ENCODE assay signal across 9 cellular contexts in genomic region chr18:46335551-46336059, GRCh38.
DNase-seq lines count a peak whose midpoint lies in the region; ATAC-seq and TF ChIP-seq lines count a peak whose summit lies in the region.
"Had no signal": no experiment of that assay in that cellular context is flagged by ENCODE, and none has a peak within 500 bp of the region (broad histone marks: within the 10 kb centered on the region; RNA-seq: fewer than 3 reads in every experiment).

No MANE protein-coding gene starts in this region.

- no peak overlapping the region for H3K23ac ChIP-seq in trophoblast cell (ENCODE audit: low read length)

- H3K9me2 ChIP-seq in PC-9 (ENCODE audit: insufficient read depth): no peaks in the 10 kb centered on the region

- peaks cover 34% of the 10 kb centered on the region for H3K4me1 ChIP-seq in PC-9 (replicated peaks; ENCODE audit: insufficient read depth)
- peaks cover 5 to 14% of the 10 kb centered on the region in 2 experiments for H3K4me1 ChIP-seq in trophoblast cell (ENCODE audit: control insufficient read depth in 1 of 2, insufficient read depth in 2 of 2, low read length in 2 of 2)

- H3K14ac ChIP-seq in trophoblast cell (ENCODE audit: low read length): no peak overlapping the region

- TF ChIP-seq CTCF in PC-9 (conservative IDR thresholded peaks at IDR 0.05) (no peak), epithelial cell of proximal tubule (conservative IDR thresholded peaks at IDR 0.05; ENCODE audit: low read depth, low read length) (no peak)

- H3F3A ChIP-seq in PC-9 (ENCODE audit: insufficient read depth, low read depth): peaks cover 18% of the 10 kb centered on the region

- H3K79me1 ChIP-seq in trophoblast cell (ENCODE audit: low read length): no peaks in the 10 kb centered on the region

- no peaks in the 10 kb centered on the region for H3K9me3 ChIP-seq in PC-9 (ENCODE audit: insufficient read depth, low read depth)
- peaks cover 5% of the 10 kb centered on the region for H3K9me3 ChIP-seq in trophoblast cell (ENCODE audit: insufficient read depth, low read depth, low read length)

- H3K4ac ChIP-seq in trophoblast cell (ENCODE audit: low read depth, low read length): no peak overlapping the region

- no peak overlapping the region for H3K9ac ChIP-seq in trophoblast cell (ENCODE audit: low read length)

- DNase-seq in DMS 273 (lab: John Stamatoyannopoulos, UW; ENCODE audit: unreplicated experiment): peak; percentile 69
- no peak for DNase-seq in DMS 273 treated with DMSO at 0.1 percent for 48 hours (lab: John Stamatoyannopoulos, UW)
- no peak for DNase-seq in PC-9
- DNase-seq in epithelial cell of proximal tubule (ENCODE audit: low read depth): no peak
- no peak for DNase-seq in trophoblast cell
- DNase-seq in NCI-H526 treated with DMSO at 0.1 percent for 48 hours (lab: John Stamatoyannopoulos, UW): no peak

- intact Hi-C loops in PC-9 (cut with micrococcal nuclease; ENCODE audit: unreplicated experiment): loop anchor here (1.0 to 2.0 kb wide), 2 partner anchors 39 to 41 kb away; no protein-coding TSS in a partner anchor

- CTCF ChIA-PET in PC-9 (lab: Charles Lee): interaction anchor here (0.6 kb wide), 1 partner anchor 37 kb away, joined by 6 read pairs; no protein-coding TSS in a partner anchor

- WGBS in trophoblast cell (ENCODE audit: extremely low coverage, insufficient coverage, insufficient read length): no CpG with 5 or more reads among the region's 13 CpGs

- H4K20me1 ChIP-seq in PC-9 (ENCODE audit: insufficient read depth): peaks cover 25% of the 10 kb centered on the region

- H2BK12ac ChIP-seq in trophoblast cell (ENCODE audit: low read length): no peak overlapping the region

- peaks cover 65% of the 10 kb centered on the region for H3K79me2 ChIP-seq in PC-9 (ENCODE audit: low read depth)
- no peaks in the 10 kb centered on the region for H3K79me2 ChIP-seq in trophoblast cell (ENCODE audit: control insufficient read depth, insufficient read depth, low read length, poor library complexity)

- H2AK5ac ChIP-seq in trophoblast cell (ENCODE audit: low read length): no peak overlapping the region

- H3K4me2 ChIP-seq in PC-9 (peak overlapping the region; percentile 80), trophoblast cell (ENCODE audit: low read length) (peak overlapping the region; percentile 14)

- POLR2A ChIA-PET in PC-9 (lab: Charles Lee; ENCODE audit: unreplicated experiment): no interaction called here

- ATAC-seq in HG03571 (IDR thresholded peaks at IDR 0.05; ENCODE audit: unreplicated experiment) (no peak), GM18519 (IDR thresholded peaks at IDR 0.05; ENCODE audit: low FRiP score, unreplicated experiment) (no peak)

- H4K12ac ChIP-seq in trophoblast cell (ENCODE audit: low read depth, low read length): no peak overlapping the region

- no peak overlapping the region for H2AFZ ChIP-seq in PC-9
- no peak overlapping the region for H2AFZ ChIP-seq in trophoblast cell (ENCODE audit: insufficient read depth, low read length, poor library complexity)

- H3K4me3 ChIP-seq in PC-9 (peak overlapping the region; percentile 67), epithelial cell of proximal tubule (ENCODE audit: low read depth, low read length) (peak overlapping the region; percentile 44), trophoblast cell (ENCODE audit: low read depth, low read length) (no peak overlapping the region)

- no peak overlapping the region for H2BK5ac ChIP-seq in trophoblast cell (ENCODE audit: low read depth, low read length, poor library complexity)

- H4K8ac ChIP-seq in trophoblast cell (ENCODE audit: low read depth, low read length): no peak overlapping the region

- no TSS peak for BruUV-seq in PC-9 (replicated peaks; lab: Mats Ljungman, UMichigan)

- no peak overlapping the region for H4K91ac ChIP-seq in trophoblast cell (ENCODE audit: low read depth, low read length)

- no peaks in the 10 kb centered on the region for H3K27me3 ChIP-seq in PC-9 (ENCODE audit: insufficient read depth, low read depth)
- peaks cover 36% of the 10 kb centered on the region for H3K27me3 ChIP-seq in trophoblast cell (ENCODE audit: insufficient read depth, low read length)

- no peak overlapping the region for H3K18ac ChIP-seq in trophoblast cell (ENCODE audit: low read length)

- peaks cover 28% of the 10 kb centered on the region; the same call in 1 of the 2 replicates for H3K36me3 ChIP-seq in PC-9 (ENCODE audit: low read depth)
- no peaks in the 10 kb centered on the region for H3K36me3 ChIP-seq in trophoblast cell (ENCODE audit: control insufficient read depth in 1 of 2, insufficient read depth in 2 of 2, low read length in 2 of 2)

- H2BK120ac ChIP-seq in trophoblast cell (ENCODE audit: insufficient read depth, low read length, poor library complexity): no peak overlapping the region

- H3K27ac ChIP-seq in PC-9 (peak overlapping the region; percentile 80), trophoblast cell (ENCODE audit: low read depth, low read length) (no peak overlapping the region)
- H3K27ac ChIP-seq: 22Rv1 had no signal
